ENCODE assay signal across 17 cellular contexts in the genomic region with DNA sequence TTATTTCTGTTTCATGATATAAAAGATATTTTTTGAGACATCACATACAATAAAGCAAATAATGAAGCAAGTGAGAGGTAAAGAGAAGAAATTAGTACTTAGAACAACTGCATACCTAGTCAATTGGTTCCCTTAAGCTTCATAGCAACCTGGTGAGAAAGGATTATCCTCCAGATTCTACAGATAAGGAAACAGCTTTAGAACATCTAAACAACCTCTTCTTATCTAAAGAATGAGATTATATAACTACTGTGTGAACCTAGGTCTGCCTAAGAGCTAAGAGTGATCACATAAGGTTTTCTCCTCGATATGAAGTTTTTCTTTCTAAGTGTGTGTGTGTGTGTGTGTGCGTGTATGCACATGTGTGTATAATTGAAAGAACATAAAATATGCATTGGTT.
A peak's percentile ranks its signal among the peaks of the same experiment; 100 is the strongest.
DNase-seq lines count a peak whose midpoint lies in the region; ATAC-seq, FAIRE-seq and TF ChIP-seq lines count a peak whose summit lies in the region.
"Had no signal": no experiment of that assay in that cellular context is flagged by ENCODE, and none has a peak within 500 bp of the region (broad histone marks: within the 10 kb centered on the region; RNA-seq: fewer than 3 reads in every experiment).

No MANE protein-coding gene starts in this region.

- ATAC-seq in left colon: peak; percentile 55
- ATAC-seq: A549 had no signal

- no peak for TF ChIP-seq POLR2A in testis (IDR thresholded peaks at IDR 0.05)

- intact Hi-C loops in left colon (cut with DNase I, micrococcal nuclease): no loop called here
- intact Hi-C loops in testis (cut with DNase I; ENCODE audit: low total_unique reads): no loop called here

- no peaks in the 10 kb centered on the region for H3K36me3 ChIP-seq in testis (ENCODE audit: low read depth, missing control alignments)
- H3K36me3 ChIP-seq: BE2C had no signal

- no peak overlapping the region for H3K27ac ChIP-seq in testis
- H3K27ac ChIP-seq: A549, HL-60 had no signal

- no peaks in the 10 kb centered on the region for H3K27me3 ChIP-seq in testis
- H3K27me3 ChIP-seq: BE2C had no signal

- H3K9me3 ChIP-seq in testis: no peaks in the 10 kb centered on the region
- H3K9me3 ChIP-seq: A549, BE2C, Caco-2 had no signal

- no peak overlapping the region for H3K4me3 ChIP-seq in testis
- H3K4me3 ChIP-seq: A549 had no signal

- peak; percentile 24 for DNase-seq in D721Med (ENCODE audit: insufficient read length, low spot score)
- peak; percentile 50 for DNase-seq in DMS53 (lab: John Stamatoyannopoulos, UW)
- peak; percentile 23 for DNase-seq in NCI-H146 treated with DMSO at 0.1 percent for 48 hours (lab: John Stamatoyannopoulos, UW; ENCODE audit: unreplicated experiment)
- DNase-seq in left colon: no peak
- DNase-seq in C1 segment of cervical spinal cord (lab: John Stamatoyannopoulos, UW): no peak
- no peak for DNase-seq in testis
- DNase-seq in activated T-cell treated with anti-CD3 and anti-CD28 coated beads, Interleukin-2, amount 50 U/mL, for 1 hour: no peak
- DNase-seq: BE2C; Caco-2; CD8-positive, alpha-beta memory T cell; DND-41; GDM1; HCEC 1CT had no signal

- TF ChIP-seq CTCF in D721Med (IDR thresholded peaks at IDR 0.05; ENCODE audit: insufficient read depth, missing control alignments): no peak
- TF ChIP-seq CTCF in testis (IDR thresholded peaks at IDR 0.05): no peak

- H3K4me1 ChIP-seq in testis: no peaks in the 10 kb centered on the region
- H3K4me1 ChIP-seq: A549, BE2C, Caco-2 had no signal

- FAIRE-seq in D721Med (lab: Jason Lieb, UNC): peak; percentile 97
- FAIRE-seq: A549, GM12892, GM19239 had no signal

- WGBS in testis, 2 donors: 79 to 80% methylated on average over 2 of the region's 2 CpGs

Comparison
In these comparisons a context has a peak if more than half of its experiments do, and no peak if none do; other contexts are left out.
1. DNase-seq: peak in D721Med (single experiment), DMS53 (single experiment) and NCI-H146 treated with DMSO at 0.1 percent for 48 hours (single experiment); none in left colon (0 of 2), C1 segment of cervical spinal cord (0 of 14), testis (single experiment) and activated T-cell treated with anti-CD3 and anti-CD28 coated beads, Interleukin-2, amount 50 U/mL, for 1 hour (single experiment).